In genomic region chr1:151884879-151885278, GRCh38 we compare ENCODE assay signal across 6 cellular contexts. TPM values are rescaled to one million over a fixed set of nuclear protein-coding genes. Genes with fewer than 3 reads are reported as not detected.
"Had no signal": no experiment of that assay in that cellular context is flagged by ENCODE, and none has a peak within 500 bp of the region (broad histone marks: within the 10 kb centered on the region; RNA-seq: fewer than 3 reads in every experiment).

No MANE protein-coding gene starts in this region.

RNA-seq across cellular contexts. Expression of gene THEM5, which starts 31.4 kb away (rescaled TPM):
- total RNA-seq: GM23248, H4, H7, HT-29, IMR-90, K562 had no signal
- polyA plus RNA-seq: GM23248, IMR-90, K562 had no signal

RNA-seq across cellular contexts. Expression of gene C2CD4D, which starts 45.3 kb away (rescaled TPM):
- total RNA-seq: GM23248, H4, IMR-90, K562 had no signal
- polyA plus RNA-seq: IMR-90, K562 had no signal

RNA-seq across cellular contexts. Expression of gene RORC, which starts 53.3 kb away (rescaled TPM):
- total RNA-seq: GM23248, IMR-90, K562 had no signal
- polyA plus RNA-seq: GM23248, IMR-90, K562 had no signal
